In genomic region chr6:168388641-168389633, GRCh38 we compare ENCODE assay signal across 1 cellular context.
A peak's percentile ranks its signal among the peaks of the same experiment; 100 is the strongest.
TF ChIP-seq lines count a peak whose summit lies in the region.

No MANE protein-coding gene starts in this region.

TF ChIP-seq in HepG2, 621 proteins besides CTCF, POLR2A, EP300 and RAD21 (continued from another document and continues in another):
- TF ChIP-seq AHDC1 (CRISPR knock-in tag; IDR thresholded peaks at IDR 0.05; ENCODE audit: borderline replicate concordance) (no peak), SMARCC2 (IDR thresholded peaks at IDR 0.05) (no peak), ZMYM3 (CRISPR knock-in tag; IDR thresholded peaks at IDR 0.05) (no peak), BCLAF1 (IDR thresholded peaks at IDR 0.05) (no peak), NR1H2 (CRISPR knock-in tag; IDR thresholded peaks at IDR 0.05; ENCODE audit: borderline replicate concordance, low read depth) (no peak), MATR3 (CRISPR knock-in tag; IDR thresholded peaks at IDR 0.05) (no peak), ZNF136 (CRISPR knock-in tag; IDR thresholded peaks at IDR 0.05; ENCODE audit: low read depth) (no peak), ZNF18 (CRISPR knock-in tag; IDR thresholded peaks at IDR 0.05; ENCODE audit: insufficient replicate concordance) (peak; percentile 58), BCL3 (CRISPR knock-in tag; IDR thresholded peaks at IDR 0.05) (peak; percentile 75), PAX8 (CRISPR knock-in tag; IDR thresholded peaks at IDR 0.05; ENCODE audit: borderline replicate concordance) (no peak), SAFB2 (CRISPR knock-in tag; IDR thresholded peaks at IDR 0.05; ENCODE audit: borderline replicate concordance, low read depth) (no peak), NBN (conservative IDR thresholded peaks at IDR 0.05) (no peak), ZNF253 (CRISPR knock-in tag; IDR thresholded peaks at IDR 0.05; ENCODE audit: borderline replicate concordance) (no peak), ZNF710 (CRISPR knock-in tag; IDR thresholded peaks at IDR 0.05; ENCODE audit: borderline replicate concordance) (no peak), SOX13 (IDR thresholded peaks at IDR 0.05) (no peak), SOX13 (CRISPR knock-in tag; conservative IDR thresholded peaks at IDR 0.05 in 1 of 2, IDR thresholded peaks at IDR 0.05 in 1 of 2) (0 out of 4 replicates have a peak, but pooled peaks of 1 of the 2 experiments have one; percentile 7), ZFAT (CRISPR knock-in tag; conservative IDR thresholded peaks at IDR 0.05) (no peak), ZNF678 (CRISPR knock-in tag; IDR thresholded peaks at IDR 0.05) (no peak), ZUFSP (CRISPR knock-in tag; IDR thresholded peaks at IDR 0.05; ENCODE audit: borderline replicate concordance) (no peak), AFF4 (CRISPR knock-in tag; IDR thresholded peaks at IDR 0.05) (no peak), BHLHE40 (IDR thresholded peaks at IDR 0.05; ENCODE audit: low read length) (peak; percentile 81), ARHGAP35 (CRISPR knock-in tag; IDR thresholded peaks at IDR 0.05; ENCODE audit: borderline replicate concordance) (no peak), ZSCAN25 (CRISPR knock-in tag; IDR thresholded peaks at IDR 0.05) (no peak), ZNF44 (CRISPR knock-in tag; IDR thresholded peaks at IDR 0.05) (no peak), ZNF264 (CRISPR knock-in tag; IDR thresholded peaks at IDR 0.05) (no peak), GABPB1 (CRISPR knock-in tag; IDR thresholded peaks at IDR 0.05) (peak; percentile 55), ZNF598 (CRISPR knock-in tag; IDR thresholded peaks at IDR 0.05; ENCODE audit: borderline replicate concordance) (peak; percentile 36; the same call in 1 of the 2 replicates), ZBTB7B (CRISPR knock-in tag; IDR thresholded peaks at IDR 0.05) (no peak), ZNF577 (CRISPR knock-in tag; IDR thresholded peaks at IDR 0.05; ENCODE audit: borderline replicate concordance, low read depth) (no peak), E2F5 (CRISPR knock-in tag; conservative IDR thresholded peaks at IDR 0.05) (no peak), PAWR (CRISPR knock-in tag; IDR thresholded peaks at IDR 0.05; ENCODE audit: borderline replicate concordance) (no peak), ZSCAN5A (CRISPR knock-in tag; IDR thresholded peaks at IDR 0.05; ENCODE audit: borderline replicate concordance) (no peak), ZNF629 (CRISPR knock-in tag; conservative IDR thresholded peaks at IDR 0.05) (no peak), ZNF816 (CRISPR knock-in tag; IDR thresholded peaks at IDR 0.05; ENCODE audit: borderline replicate concordance) (no peak), YY1 (IDR thresholded peaks at IDR 0.05; ENCODE audit: insufficient read depth, insufficient replicate concordance, low read depth, low read length) (no peak), ELF3 (CRISPR knock-in tag; IDR thresholded peaks at IDR 0.05) (0 out of 2 replicates have a peak, but pooled peaks have one; percentile 43), U2AF1 (optimal IDR thresholded peaks at IDR 0.05; ENCODE audit: low read depth, low read length) (no peak), ZNF556 (CRISPR knock-in tag; IDR thresholded peaks at IDR 0.05; ENCODE audit: borderline replicate concordance) (no peak), ZNF234 (CRISPR knock-in tag; conservative IDR thresholded peaks at IDR 0.05) (no peak), ZNF205 (CRISPR knock-in tag; IDR thresholded peaks at IDR 0.05) (no peak)
